In genomic region chr17:16313159-16314090, GRCh38 we compare ENCODE assay signal across 20 cellular contexts. TPM values are rescaled to one million over a fixed set of nuclear protein-coding genes. Genes with fewer than 3 reads are reported as not detected.
A peak's percentile ranks its signal among the peaks of the same experiment; 100 is the strongest.
DNase-seq lines count a peak whose midpoint lies in the region; ATAC-seq, FAIRE-seq and TF ChIP-seq lines count a peak whose summit lies in the region.
"Had no signal": no experiment of that assay in that cellular context is flagged by ENCODE, and none has a peak within 500 bp of the region (broad histone marks: within the 10 kb centered on the region; RNA-seq: fewer than 3 reads in every experiment).

No MANE protein-coding gene starts in this region.

- TF ChIP-seq CTCF in fibroblast of villous mesenchyme (IDR thresholded peaks at IDR 0.05; ENCODE audit: insufficient read depth, low read depth, low read length) = no peak

- 18 to 58% (median 28%) methylated on average over 7 of the region's 7 CpGs for WGBS in small intestine, 3 donors

- in situ Hi-C loops in Caki2 (cut with HindIII; ENCODE audit: low pct_unique_long_range_greater_than_20kb, low sequenced_read_pairs) = no loop called here

- peaks cover 0 to 4% of the 10 kb centered on the region in 2 donors for H3K36me3 ChIP-seq in small intestine (ENCODE audit: control insufficient read depth in 2 of 2, insufficient read depth in 2 of 2, low read length in 2 of 2)
- H3K36me3 ChIP-seq: gastrocnemius medialis, uterus had no signal

- peaks cover 1% of the 10 kb centered on the region for H3K9me3 ChIP-seq in small intestine (ENCODE audit: control insufficient read depth, low read depth)
- H3K9me3 ChIP-seq: gastrocnemius medialis, uterus had no signal

- DNase-seq in Caki2 (ENCODE audit: low read depth) (peak; percentile 74), RCC 7860 (ENCODE audit: low spot score) (peak; percentile 56), fibroblast of villous mesenchyme (ENCODE audit: low read depth) (peak; percentile 64), small intestine (peak; percentile 92), A172 (ENCODE audit: low spot score) (no peak)
- DNase-seq: activated naive CD8-positive, alpha-beta T cell treated with anti-CD3 and anti-CD28 coated beads for 36 hours; central memory CD4-positive, alpha-beta T cell; gastrocnemius medialis; midbrain; NCI-H146; NCI-H69; nucleus accumbens; stimulated activated naive CD8-positive, alpha-beta T cell treated with anti-CD3 and anti-CD28 coated beads, Interleukin-15, Interleukin-2, amounts not matched to agents 100 U/mL and 50 U/mL, for 24 hours; T-cell; uterus had no signal

- H3K4me1 ChIP-seq in small intestine (ENCODE audit: control insufficient read depth in 2 of 2, insufficient read depth in 1 of 2, low read depth in 1 of 2, low read length in 1 of 2) = peaks cover 2 to 9% of the 10 kb centered on the region in 2 donors
- H3K4me1 ChIP-seq: gastrocnemius medialis, uterus had no signal

- ATAC-seq in GM21367 (IDR thresholded peaks at IDR 0.05; ENCODE audit: unreplicated experiment) = no peak
- no peak for ATAC-seq in GM21423 (IDR thresholded peaks at IDR 0.05; ENCODE audit: unreplicated experiment)
- ATAC-seq: gastrocnemius medialis; stimulated activated naive CD8-positive, alpha-beta T cell treated with anti-CD3 and anti-CD28 coated beads, Interleukin-15, Interleukin-2, amounts not matched to agents 100 U/mL and 50 U/mL, for 24 hours; T-cell had no signal

- peak overlapping the region; percentile 13 to 59 for H3K27ac ChIP-seq in small intestine (ENCODE audit: low read depth in 1 of 2, low read length in 1 of 2)
- H3K27ac ChIP-seq: gastrocnemius medialis, skin epidermis, uterus had no signal

- no peaks in the 10 kb centered on the region for H3K27me3 ChIP-seq in small intestine (ENCODE audit: control insufficient read depth in 2 of 2, insufficient read depth in 2 of 2, low read length in 2 of 2)
- H3K27me3 ChIP-seq: gastrocnemius medialis, uterus had no signal

- no peak overlapping the region for H3K4me3 ChIP-seq in fibroblast of villous mesenchyme (ENCODE audit: low read depth, low read length)
- no peak overlapping the region for H3K4me3 ChIP-seq in small intestine (ENCODE audit: low read depth in 1 of 2, low read length in 2 of 2)
- H3K4me3 ChIP-seq: gastrocnemius medialis, skin epidermis, uterus had no signal

- FAIRE-seq in RCC 7860 (lab: Jason Lieb, UNC) (peak; percentile 79), small intestine (lab: Jason Lieb, UNC) (no peak)
- FAIRE-seq: GM18507, GM19239 had no signal

RNA-seq across cellular contexts. Expression of gene CENPV, which starts 39.8 kb away (rescaled TPM):
- total RNA-seq in Caki2 (2014; rRNA removed; shearing (Covaris generic); ENCODE audit: low replicate concordance) = 62.6 and 87.5 TPM in 2 replicates
- total RNA-seq in fibroblast of villous mesenchyme = 20.3 and 33.8 TPM in 2 replicates
- 100 to 1,000 TPM; 115 to 185 (median 163) TPM for polyA plus RNA-seq in small intestine
- total RNA-seq in A172 (2014; rRNA removed; shearing (Covaris generic)) = 22.2 and 29.7 TPM in 2 replicates
